In the genomic region with DNA sequence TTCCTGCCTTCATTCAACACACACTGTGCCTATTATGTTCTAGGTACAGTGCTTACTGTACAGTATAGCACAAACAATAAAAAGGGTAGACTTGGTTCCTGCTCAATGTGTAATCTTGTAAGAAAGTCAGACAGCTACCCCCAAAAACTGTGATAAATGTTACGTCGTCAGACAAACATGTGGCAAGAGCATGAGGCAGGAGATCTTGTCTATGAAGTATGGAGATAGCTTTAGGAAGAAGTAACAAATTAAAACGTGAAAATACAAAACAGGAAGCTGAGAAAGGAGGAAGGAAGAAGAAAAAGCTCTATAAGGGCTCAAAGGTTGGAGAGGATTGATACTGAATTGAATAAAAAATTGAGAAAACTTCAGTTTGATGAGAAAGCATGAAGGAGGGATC, we compare ENCODE assay signal across 21 cellular contexts.
"Had no signal": no experiment of that assay in that cellular context is flagged by ENCODE, and none has a peak within 500 bp of the region (broad histone marks: within the 10 kb centered on the region; RNA-seq: fewer than 3 reads in every experiment).

No MANE protein-coding gene starts in this region.

- H3K27ac Mint-ChIP-seq: activated CD4-positive, alpha-beta T cell treated with anti-CD3 and anti-CD28 coated beads for 36 hours; activated CD8-positive, alpha-beta T cell treated with anti-CD3 and anti-CD28 coated beads for 36 hours; activated naive CD8-positive, alpha-beta T cell treated with anti-CD3 and anti-CD28 coated beads, Interleukin-2, amount 10 ng/mL, durations not matched to agents 7 days and 5 days had no signal

- H3K9me3 Mint-ChIP-seq: activated CD8-positive, alpha-beta T cell treated with anti-CD3 and anti-CD28 coated beads for 36 hours; dendritic cell treated with granulocyte-macrophage colony-stimulating factor and Interleukin-4, amounts not matched to agents 40 ng/mL and 50 ng/mL, for 4 days had no signal

- H3K27me3 ChIP-seq: adrenal gland had no signal

- H3K4me3 ChIP-seq: adrenal gland, PC-9, SK-N-MC had no signal

- H3K9me3 ChIP-seq: adrenal gland had no signal

- H3K4me1 ChIP-seq: adrenal gland had no signal

- H2AFZ ChIP-seq: PC-9 had no signal

- H3K4me3 Mint-ChIP-seq: activated CD4-positive, alpha-beta T cell treated with anti-CD3 and anti-CD28 coated beads for 36 hours; activated CD8-positive, alpha-beta T cell treated with anti-CD3 and anti-CD28 coated beads for 36 hours; activated naive CD8-positive, alpha-beta T cell treated with anti-CD3 and anti-CD28 coated beads, Interleukin-2, amount 10 ng/mL, durations not matched to agents 7 days and 5 days had no signal

- H3K4me2 ChIP-seq: PC-9 had no signal

- H3K27me3 Mint-ChIP-seq: activated naive CD8-positive, alpha-beta T cell treated with anti-CD3 and anti-CD28 coated beads, Interleukin-2, amount 10 ng/mL, durations not matched to agents 7 days and 5 days had no signal

- DNase-seq: activated CD4-positive, alpha-beta T cell treated with anti-CD3 and anti-CD28 coated beads for 36 hours; activated CD8-positive, alpha-beta memory T cell treated with anti-CD3 and anti-CD28 coated beads, Interleukin-2, amount 50 U/mL, for 4 hours; activated CD8-positive, alpha-beta T cell treated with anti-CD3 and anti-CD28 coated beads for 36 hours; activated naive CD4-positive, alpha-beta T cell treated with anti-CD3 and anti-CD28 coated beads, Interleukin-2, amount 50 U/mL, for 16 hours; activated naive CD8-positive, alpha-beta T cell treated with anti-CD3 and anti-CD28 coated beads, Interleukin-2, amount 10 ng/mL, durations not matched to agents 7 days and 5 days; adrenal gland; anterior cingulate cortex; cerebellar nuclear complex; Karpas-422; NCI-H1105 treated with DMSO at 0.1 percent for 48 hours; NCI-H1436 treated with DMSO at 0.1 percent for 48 hours; NCI-H187; NCI-H2081; NCI-H510A treated with DMSO at 0.1 percent for 48 hours; NCI-H69; PC-9; SHP77 treated with DMSO at 0.1 percent for 48 hours; T-helper 1 cell; WERI-Rb-1 had no signal

- H3K27ac ChIP-seq: adrenal gland, PC-9, SK-N-MC, WERI-Rb-1 had no signal

- H3K36me3 ChIP-seq: adrenal gland, WERI-Rb-1 had no signal

- ATAC-seq: activated CD4-positive, alpha-beta T cell treated with anti-CD3 and anti-CD28 coated beads for 36 hours; activated CD8-positive, alpha-beta T cell treated with anti-CD3 and anti-CD28 coated beads for 36 hours had no signal
